ENCODE assay signal across 13 cellular contexts in the genomic region with DNA sequence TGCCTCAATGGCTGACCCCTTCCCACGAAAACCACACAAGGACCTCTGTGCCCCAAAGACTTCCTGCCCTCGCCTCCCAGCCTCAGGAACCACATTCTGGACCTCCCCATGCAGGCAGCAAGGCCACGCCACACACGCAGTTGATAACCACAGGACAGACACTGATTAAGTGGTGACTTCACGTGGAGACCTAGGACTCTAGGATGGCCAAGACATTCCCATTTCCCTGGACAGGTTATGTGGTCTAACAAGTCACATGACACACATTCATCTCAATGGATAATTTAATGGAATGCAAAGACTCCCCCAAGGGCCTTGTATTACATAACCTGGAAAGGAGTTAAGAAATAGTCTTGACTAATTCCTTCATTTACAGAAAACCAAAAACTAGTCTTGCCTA.
DNase-seq lines count a peak whose midpoint lies in the region; ATAC-seq and TF ChIP-seq lines count a peak whose summit lies in the region.
"Had no signal": no experiment of that assay in that cellular context is flagged by ENCODE, and none has a peak within 500 bp of the region (broad histone marks: within the 10 kb centered on the region; RNA-seq: fewer than 3 reads in every experiment).

No MANE protein-coding gene starts in this region.

- ATAC-seq in GM21360 (IDR thresholded peaks at IDR 0.05; ENCODE audit: unreplicated experiment) (no peak), HG02970 (IDR thresholded peaks at IDR 0.05; ENCODE audit: low FRiP score, unreplicated experiment) (no peak), HG03439 (IDR thresholded peaks at IDR 0.05; ENCODE audit: unreplicated experiment) (no peak), esophagus mucosa (no peak)
- ATAC-seq: activated CD4-positive, CD25-positive, alpha-beta regulatory T cell treated with anti-CD3 and anti-CD28 coated beads, Interleukin-2, amount 50 U/mL, for 24 hours had no signal

- no peak overlapping the region for H2AK5ac ChIP-seq in mesenchymal stem cell (ENCODE audit: low read length, severe bottlenecking)

- H3K4me1 ChIP-seq in mesenchymal stem cell (ENCODE audit: control insufficient read depth, insufficient read depth, low read depth, low read length): peaks cover 10% of the 10 kb centered on the region

- H3K4ac ChIP-seq in mesenchymal stem cell (ENCODE audit: low read depth in 1 of 2, low read length in 2 of 2): no peak overlapping the region

- no peak overlapping the region for H3K27ac ChIP-seq in mesenchymal stem cell (ENCODE audit: low read length, poor library complexity, severe bottlenecking)

- H2BK5ac ChIP-seq in mesenchymal stem cell (ENCODE audit: low read depth, low read length, poor library complexity, severe bottlenecking): no peak overlapping the region

- no peak overlapping the region for H3K23ac ChIP-seq in mesenchymal stem cell (ENCODE audit: low read length in 2 of 2)

- no peaks in the 10 kb centered on the region for H3K9me3 ChIP-seq in mesenchymal stem cell (ENCODE audit: control insufficient read depth, low read length)

- H3K4me2 ChIP-seq in mesenchymal stem cell (ENCODE audit: low read length, poor library complexity, severe bottlenecking): no peak overlapping the region

- WGBS in mesenchymal stem cell: 81% methylated on average over 5 of the region's 5 CpGs

- peak overlapping the region in 1 of 2 experiments; percentile 46 for H3K18ac ChIP-seq in mesenchymal stem cell (ENCODE audit: low read depth in 1 of 2, low read length in 2 of 2)

- peaks cover 40% of the 10 kb centered on the region for H3K79me1 ChIP-seq in mesenchymal stem cell (replicated peaks; ENCODE audit: low read length, poor library complexity, severe bottlenecking)

- H3K36me3 ChIP-seq in mesenchymal stem cell (ENCODE audit: control insufficient read depth in 1 of 2, insufficient read depth in 2 of 2, low read depth in 1 of 2, low read length in 2 of 2): peaks cover 71 to 97% of the 10 kb centered on the region in 2 experiments

- H3K9ac ChIP-seq in mesenchymal stem cell (ENCODE audit: low read length): no peak overlapping the region

- no peak overlapping the region for H2AFZ ChIP-seq in mesenchymal stem cell (ENCODE audit: low read depth, low read length)

- no peak overlapping the region for H2BK15ac ChIP-seq in mesenchymal stem cell (ENCODE audit: low read depth, poor library complexity, severe bottlenecking)

- H2BK120ac ChIP-seq in mesenchymal stem cell (ENCODE audit: low read depth, low read length): no peak overlapping the region

- no peaks in the 10 kb centered on the region for H3K27me3 ChIP-seq in mesenchymal stem cell (ENCODE audit: control insufficient read depth in 1 of 2, insufficient read depth in 1 of 2, low read length in 2 of 2)

- H2BK12ac ChIP-seq in mesenchymal stem cell (ENCODE audit: low read length in 2 of 2): no peak overlapping the region

- H3K14ac ChIP-seq in mesenchymal stem cell (ENCODE audit: low read length in 2 of 2): no peak overlapping the region

- no peak overlapping the region for H4K91ac ChIP-seq in mesenchymal stem cell (ENCODE audit: low read length)

- no peak for TF ChIP-seq CTCF in AG10803 (conservative IDR thresholded peaks at IDR 0.05; ENCODE audit: low read length)

- H3K4me3 ChIP-seq in AG10803 (ENCODE audit: low read length): no peak overlapping the region
- no peak overlapping the region for H3K4me3 ChIP-seq in mesenchymal stem cell (ENCODE audit: insufficient read depth in 1 of 2, low read depth in 1 of 2, low read length in 2 of 2)

- DNase-seq in AG10803 (ENCODE audit: low read depth) (peak; percentile 73), EL (peak; percentile 49), amniotic epithelial cell (ENCODE audit: low read depth) (peak; percentile 75), mesenchymal stem cell (peak; percentile 32)
- DNase-seq: effector memory CD4-positive, alpha-beta T cell; Kasumi-1; NCI-H510A treated with DMSO at 0.1 percent for 48 hours; SIG-M5 had no signal

- H4K8ac ChIP-seq in mesenchymal stem cell (ENCODE audit: low read length): no peak overlapping the region
